ENCODE assay signal across 16 cellular contexts in genomic region chr5:108637110-108637509, GRCh38.
A peak's percentile ranks its signal among the peaks of the same experiment; 100 is the strongest.
DNase-seq lines count a peak whose midpoint lies in the region; ATAC-seq and TF ChIP-seq lines count a peak whose summit lies in the region.
"Had no signal": no experiment of that assay in that cellular context is flagged by ENCODE, and none has a peak within 500 bp of the region (broad histone marks: within the 10 kb centered on the region; RNA-seq: fewer than 3 reads in every experiment).

No MANE protein-coding gene starts in this region.

- no peak overlapping the region for H3K4ac ChIP-seq in mesendoderm (ENCODE audit: low read depth, low read length)

- no peak overlapping the region for H2BK15ac ChIP-seq in mesendoderm (replicated peaks; ENCODE audit: low read depth)

- no peak overlapping the region for H3K9ac ChIP-seq in mesendoderm (ENCODE audit: low read length)

- no peaks in the 10 kb centered on the region for H3K27me3 ChIP-seq in mesendoderm (ENCODE audit: insufficient read depth, low read length, poor library complexity)

- H2AK5ac ChIP-seq in mesendoderm (ENCODE audit: low read length): no peak overlapping the region

- H3K4me3 ChIP-seq in cardiac fibroblast (replicated peaks in 1 of 2; ENCODE audit: low read depth in 2 of 2, low read length in 2 of 2): no peak overlapping the region
- no peak overlapping the region for H3K4me3 ChIP-seq in mesendoderm (ENCODE audit: low read length)

- H4K8ac ChIP-seq in mesendoderm (ENCODE audit: low read depth, low read length): no peak overlapping the region

- H3K56ac ChIP-seq in mesendoderm (ENCODE audit: low read length): peak overlapping the region; percentile 19

- H2BK120ac ChIP-seq in mesendoderm (ENCODE audit: low read depth, low read length): no peak overlapping the region

- H3K79me1 ChIP-seq in mesendoderm (ENCODE audit: low read length): no peaks in the 10 kb centered on the region

- H3K18ac ChIP-seq in mesendoderm (ENCODE audit: low read length): no peak overlapping the region

- no peak overlapping the region for H3K4me2 ChIP-seq in mesendoderm (ENCODE audit: low read length)

- no CpG with 5 or more reads among the region's 1 CpG for WGBS in mesendoderm (ENCODE audit: extremely low coverage, insufficient coverage, low lambda C conversion rate)

- H3K79me2 ChIP-seq in mesendoderm (ENCODE audit: control insufficient read depth, insufficient read depth, low read length): no peaks in the 10 kb centered on the region

- no peak overlapping the region for H3K23ac ChIP-seq in mesendoderm (ENCODE audit: low read length)

- TF ChIP-seq CTCF in cardiac fibroblast (IDR thresholded peaks at IDR 0.05; ENCODE audit: low read depth, low read length): no peak

- no peaks in the 10 kb centered on the region for H3K36me3 ChIP-seq in mesendoderm (ENCODE audit: control insufficient read depth, insufficient read depth, low read length)

- DNase-seq in HCEC 1CT (peak; percentile 86), NOMO-1 treated with DMSO at 0.1 percent for 48 hours (lab: John Stamatoyannopoulos, UW; ENCODE audit: unreplicated experiment) (peak; percentile 58), cardiac fibroblast (ENCODE audit: low read depth in 2 of 2) (peak; percentile 38 to 72), mesendoderm (no peak), activated gamma-delta T cell treated with Interleukin-2 at 50 U/mL for 16 hours (no peak), ureter (ENCODE audit: low spot score) (no peak), DMS153 (lab: John Stamatoyannopoulos, UW) (no peak)
- DNase-seq: activated CD4-positive, alpha-beta T cell treated with anti-CD3 and anti-CD28 coated beads for 1 hour; DND-41; effector memory CD8-positive, alpha-beta T cell; kidney; midbrain; NCI-H187 treated with DMSO at 0.1 percent for 48 hours; NCI-H524 treated with DMSO at 0.1 percent for 48 hours; small intestine had no signal

- no peak overlapping the region for H3K27ac ChIP-seq in mesendoderm (ENCODE audit: low read depth, low read length)

- H2BK5ac ChIP-seq in mesendoderm (ENCODE audit: low read length): no peak overlapping the region

- ATAC-seq in GM18861 (IDR thresholded peaks at IDR 0.05; ENCODE audit: unreplicated experiment): no peak
- ATAC-seq: effector memory CD8-positive, alpha-beta T cell had no signal

- no peak overlapping the region for H4K5ac ChIP-seq in mesendoderm (ENCODE audit: low read length)

- H3K4me1 ChIP-seq in mesendoderm (ENCODE audit: control insufficient read depth, low read depth, low read length): peaks cover 8% of the 10 kb centered on the region

Comparison
In these comparisons a context has a peak if more than half of its experiments do, and no peak if none do; other contexts are left out.
1. DNase-seq: peak in HCEC 1CT (single experiment), NOMO-1 treated with DMSO at 0.1 percent for 48 hours (single experiment) and cardiac fibroblast (2 of 2); none in mesendoderm (single experiment), activated gamma-delta T cell treated with Interleukin-2 at 50 U/mL for 16 hours (single experiment), ureter (single experiment) and DMS153 (single experiment).